8 cellular contexts compared by ENCODE assay signal in genomic region chr10:100481462-100482081, GRCh38. TPM values are rescaled to one million over a fixed set of nuclear protein-coding genes. Genes with fewer than 3 reads are reported as not detected.
DNase-seq lines count a peak whose midpoint lies in the region; ATAC-seq lines count a peak whose summit lies in the region.

No MANE protein-coding gene starts in this region.

- 2% methylated on average over 19 of the region's 19 CpGs for WGBS in aorta, 2 donors

- no peaks in the 10 kb centered on the region for H3K27me3 ChIP-seq in aorta (ENCODE audit: control insufficient read depth in 1 of 2, insufficient read depth in 2 of 2, low read length in 1 of 2)

- H3K9me3 ChIP-seq in aorta (ENCODE audit: control insufficient read depth, low read length) = no peaks in the 10 kb centered on the region

- intact Hi-C loops in aorta (cut with DNase I) = no loop called here

- DNase-seq in NCI-H1694 (lab: John Stamatoyannopoulos, UW) (peak; percentile 83), T-helper 22 cell (ENCODE audit: low read depth) (peak; percentile 74), astrocyte of the hippocampus (ENCODE audit: low read depth, low spot score) (peak; percentile 93), hippocampal formation (lab: John Stamatoyannopoulos, UW) (peak; percentile 69 to 79), renal cortical epithelial cell (ENCODE audit: low read depth) (peak; percentile 90), aorta (peak; percentile 88 to 91)

- no peaks in the 10 kb centered on the region for H3K36me3 ChIP-seq in aorta (ENCODE audit: control insufficient read depth in 1 of 2, insufficient read depth in 2 of 2, low read length in 1 of 2)

- H3K4me3 ChIP-seq in aorta (ENCODE audit: low read length in 2 of 2) = peak overlapping the region in 1 of 2 donors; percentile 37

- no peak overlapping the region for H3K27ac ChIP-seq in aorta (ENCODE audit: low read depth in 1 of 2, low read length in 2 of 2)

- ATAC-seq in GM18498 (IDR thresholded peaks at IDR 0.05; ENCODE audit: unreplicated experiment) = peak; percentile 99
- ATAC-seq in HG02884 (IDR thresholded peaks at IDR 0.05; ENCODE audit: unreplicated experiment) = peak; percentile 99
- peak; percentile 94 for ATAC-seq in aorta (ENCODE audit: low FRiP score)

- no peaks in the 10 kb centered on the region for H3K4me1 ChIP-seq in aorta (ENCODE audit: control insufficient read depth in 1 of 2, insufficient read depth in 2 of 2, low read length in 2 of 2)

RNA-seq across cellular contexts. Expression of gene WNT8B, which starts 18.8 kb away (rescaled TPM):
- total RNA-seq in renal cortical epithelial cell = not detected in 2 replicates
- total RNA-seq in aorta = not detected
- polyA plus RNA-seq in aorta = not detected

RNA-seq across cellular contexts. Expression of gene SEC31B, which starts 38.1 kb away (rescaled TPM):
- total RNA-seq in renal cortical epithelial cell (0.17 and 3.5 TPM in 2 replicates), aorta (10 to 100 TPM in 1 of 2 donors, 1 to 10 TPM in 1; 8.7 to 16.9 TPM)
- polyA plus RNA-seq in aorta = 10 to 100 TPM in 1 of 2 donors, 1 to 10 TPM in 1; 4.6 to 20.0 TPM

RNA-seq across cellular contexts. Expression of gene NDUFB8, which starts 48.1 kb away (rescaled TPM):
- 99.1 and 131 TPM in 2 replicates for total RNA-seq in renal cortical epithelial cell
- total RNA-seq in aorta = 100 to 1,000 TPM; 127 TPM
- 100 to 1,000 TPM; 322 to 337 TPM for polyA plus RNA-seq in aorta

RNA-seq across cellular contexts. Expression of gene HIF1AN, which starts 54.2 kb away (rescaled TPM):
- total RNA-seq in renal cortical epithelial cell (6.4 and 20.6 TPM in 2 replicates), aorta (10 to 100 TPM; 35.8 to 42.7 TPM)
- polyA plus RNA-seq in aorta = 10 to 100 TPM in 1 of 2 donors, 1 to 10 TPM in 1; 6.0 to 10.8 TPM
